10 cellular contexts compared by ENCODE assay signal in genomic region chr19:1235625-1236538, GRCh38. TPM values are rescaled to one million over a fixed set of nuclear protein-coding genes. Genes with fewer than 3 reads are reported as not detected.
DNase-seq lines count a peak whose midpoint lies in the region; ATAC-seq and TF ChIP-seq lines count a peak whose summit lies in the region.
"Had no signal": no experiment of that assay in that cellular context is flagged by ENCODE, and none has a peak within 500 bp of the region (broad histone marks: within the 10 kb centered on the region; RNA-seq: fewer than 3 reads in every experiment).

No MANE protein-coding gene starts in this region.

- H3K9me3 ChIP-seq in esophagus squamous epithelium = no peaks in the 10 kb centered on the region

- H3K27ac ChIP-seq in esophagus squamous epithelium = peak overlapping the region in 2 of 4 donors; percentile 9 to 69

- H3K27ac Mint-ChIP-seq in progenitor cell of endocrine pancreas = no peak overlapping the region
- H3K27ac Mint-ChIP-seq: natural killer cell; T-helper 1 cell treated with Interleukin-12 subunit alpha and Interleukin-12 subunit beta and Interleukin-4 antibody, amounts not matched to agents 30 μg/mL and 1 μg/mL, for 36 hours had no signal

- TF ChIP-seq POLR2A in esophagus squamous epithelium (IDR thresholded peaks at IDR 0.05) (no peak), erythroblast (IDR thresholded peaks at IDR 0.05; ENCODE audit: low read length) (no peak)

- peaks cover 4% of the 10 kb centered on the region for H3K36me3 Mint-ChIP-seq in progenitor cell of endocrine pancreas (ENCODE audit: insufficient read depth)
- H3K36me3 Mint-ChIP-seq: natural killer cell had no signal

- peak overlapping the region; percentile 35 for H3K4me3 Mint-ChIP-seq in progenitor cell of endocrine pancreas (ENCODE audit: low read depth)
- H3K4me3 Mint-ChIP-seq: natural killer cell; T-helper 1 cell treated with Interleukin-12 subunit alpha and Interleukin-12 subunit beta and Interleukin-4 antibody, amounts not matched to agents 30 μg/mL and 1 μg/mL, for 36 hours had no signal

- H3K4me1 ChIP-seq in esophagus squamous epithelium = peaks cover 39 to 92% (median 55%) of the 10 kb centered on the region in 3 donors

- H3K9me3 Mint-ChIP-seq in progenitor cell of endocrine pancreas (ENCODE audit: low read depth) = no peaks in the 10 kb centered on the region
- H3K9me3 Mint-ChIP-seq: natural killer cell; T-helper 1 cell treated with Interleukin-12 subunit alpha and Interleukin-12 subunit beta and Interleukin-4 antibody, amounts not matched to agents 30 μg/mL and 1 μg/mL, for 36 hours had no signal

- H3K36me3 ChIP-seq in H7 (replicated peaks; ENCODE audit: control insufficient read depth, insufficient read depth, low read length) = peaks cover 4% of the 10 kb centered on the region
- no peaks in the 10 kb centered on the region for H3K36me3 ChIP-seq in esophagus squamous epithelium

- intact Hi-C loops in esophagus squamous epithelium (cut with DNase I) = no loop called here

- peak overlapping the region; percentile 82 for H3K4me3 ChIP-seq in H7 (ENCODE audit: insufficient read depth, low read depth, low read length)
- peak overlapping the region in 3 of 4 donors; percentile 61 to 75 (median 64) for H3K4me3 ChIP-seq in esophagus squamous epithelium

- TF ChIP-seq CTCF in esophagus squamous epithelium (IDR thresholded peaks at IDR 0.05) (no peak), progenitor cell of endocrine pancreas (IDR thresholded peaks at IDR 0.05; ENCODE audit: unreplicated experiment) (no peak)

- H3K27me3 ChIP-seq in H7 (ENCODE audit: control insufficient read depth, insufficient read depth, low read length) = no peaks in the 10 kb centered on the region
- peaks cover 0 to 13% (median 0%) of the 10 kb centered on the region in 4 donors for H3K27me3 ChIP-seq in esophagus squamous epithelium

- H3K27me3 Mint-ChIP-seq in progenitor cell of endocrine pancreas = no peaks in the 10 kb centered on the region

- H3K4me1 Mint-ChIP-seq in progenitor cell of endocrine pancreas (ENCODE audit: low read depth) = peaks cover 7% of the 10 kb centered on the region

- 78% methylated on average over 12 of the region's 39 CpGs; no CpG with 5 or more reads in 1 of the 2 donors for WGBS in esophagus squamous epithelium, 2 donors

- ATAC-seq in SK-N-SH treated with all-trans-retinoic acid at 6 μM for 48 hours (peak; percentile 30), GM19023 (IDR thresholded peaks at IDR 0.05; ENCODE audit: unreplicated experiment) (no peak), GM18870 (IDR thresholded peaks at IDR 0.05; ENCODE audit: unreplicated experiment) (no peak), GM18868 (IDR thresholded peaks at IDR 0.05; ENCODE audit: unreplicated experiment) (no peak)
- ATAC-seq: natural killer cell had no signal

- DNase-seq in H7 (no peak), esophagus squamous epithelium (lab: John Stamatoyannopoulos, UW) (no peak), progenitor cell of endocrine pancreas (ENCODE audit: low spot score, unreplicated experiment) (no peak), erythroblast (lab: John Stamatoyannopoulos, UW) (no peak)
- DNase-seq: natural killer cell had no signal

TF ChIP-seq in SK-N-SH treated with all-trans-retinoic acid at 6 μM for 48 hours, 23 proteins besides CTCF, POLR2A, EP300 and RAD21:
- TF ChIP-seq ZFP30 (CRISPR knock-in tag; IDR thresholded peaks at IDR 0.05) (no peak), TOX (CRISPR knock-in tag; IDR thresholded peaks at IDR 0.05; ENCODE audit: borderline replicate concordance) (no peak), ZC3H10 (CRISPR knock-in tag; IDR thresholded peaks at IDR 0.05) (no peak), BACH2 (CRISPR knock-in tag; IDR thresholded peaks at IDR 0.05; ENCODE audit: borderline replicate concordance) (no peak), ZNF8 (CRISPR knock-in tag; IDR thresholded peaks at IDR 0.05) (no peak), TCF4 (CRISPR knock-in tag; IDR thresholded peaks at IDR 0.05; ENCODE audit: borderline replicate concordance) (no peak)

RNA-seq across cellular contexts. Expression of gene CBARP, which starts 1.9 kb away (rescaled TPM):
- total RNA-seq in H7 (2014; rRNA removed; shearing (Covaris generic)) = 6.7 and 9.8 TPM in 2 replicates
- 1 to 10 TPM in 3 of 4 donors, under 1 TPM in 1; 0.38 to 1.6 (median 1.2) TPM for total RNA-seq in esophagus squamous epithelium
- total RNA-seq in progenitor cell of endocrine pancreas = 12.4 and 13.0 TPM in 2 replicates

RNA-seq across cellular contexts. Expression of gene ATP5F1D, which starts 5.7 kb away (rescaled TPM):
- total RNA-seq in H7 (2014; rRNA removed; shearing (Covaris generic)) = 44.7 and 53.1 TPM in 2 replicates
- total RNA-seq in esophagus squamous epithelium (100 to 1,000 TPM in 3 of 4 donors, 10 to 100 TPM in 1; 83.4 to 171 (median 132) TPM), progenitor cell of endocrine pancreas (107 and 117 TPM in 2 replicates)

RNA-seq across cellular contexts. Expression of gene MIDN, which starts 12.5 kb away (rescaled TPM):
- total RNA-seq in H7 (2014; rRNA removed; shearing (Covaris generic)) = 35.1 and 50.3 TPM in 2 replicates
- total RNA-seq in esophagus squamous epithelium (10 to 100 TPM; 12.4 to 65.0 (median 40.4) TPM), progenitor cell of endocrine pancreas (187 and 193 TPM in 2 replicates)

RNA-seq across cellular contexts. Expression of gene STK11, which starts 30.3 kb away (rescaled TPM):
- total RNA-seq in H7 (2014; rRNA removed; shearing (Covaris generic)) = 96.3 and 99.0 TPM in 2 replicates
- total RNA-seq in esophagus squamous epithelium = 10 to 100 TPM; 59.3 to 68.5 (median 61.6) TPM
- 59.3 and 61.5 TPM in 2 replicates for total RNA-seq in progenitor cell of endocrine pancreas

RNA-seq across cellular contexts. Expression of gene CIRBP, which starts 33.2 kb away (rescaled TPM):
- 219 and 221 TPM in 2 replicates for total RNA-seq in H7 (2014; rRNA removed; shearing (Covaris generic))
- total RNA-seq in esophagus squamous epithelium = 100 to 1,000 TPM; 116 to 415 (median 238) TPM
- 462 and 465 TPM in 2 replicates for total RNA-seq in progenitor cell of endocrine pancreas
